ENCODE assay signal across 8 cellular contexts in genomic region chr12:754238-754816, GRCh38. TPM values are rescaled to one million over a fixed set of nuclear protein-coding genes. Genes with fewer than 3 reads are reported as not detected.
DNase-seq lines count a peak whose midpoint lies in the region; ATAC-seq and TF ChIP-seq lines count a peak whose summit lies in the region.

No MANE protein-coding gene starts in this region.

- ATAC-seq in activated B cell treated with CpG ODN at 0.5 μM for 24 hours (ENCODE audit: low read depth) (no peak), psoas muscle (no peak), HG02588 (IDR thresholded peaks at IDR 0.05; ENCODE audit: unreplicated experiment) (no peak)

- peak overlapping the region; percentile 93 for H3K4me3 Mint-ChIP-seq in activated B cell treated with CpG ODN at 0.5 μM for 24 hours

- no peaks in the 10 kb centered on the region for H3K9me3 ChIP-seq in psoas muscle

- no peaks in the 10 kb centered on the region for H3K27me3 Mint-ChIP-seq in activated B cell treated with CpG ODN at 0.5 μM for 24 hours

- TF ChIP-seq CTCF in AG09309 (IDR thresholded peaks at IDR 0.05; ENCODE audit: control insufficient read depth, insufficient read depth, low read depth, low read length, missing control alignments) = no peak
- TF ChIP-seq CTCF in activated B cell treated with CpG ODN at 0.5 μM for 24 hours (IDR thresholded peaks at IDR 0.05) = no peak
- no peak for TF ChIP-seq CTCF in psoas muscle (IDR thresholded peaks at IDR 0.05)

- 0 out of 2 replicates have a peak, but pooled peaks cover 2% of the 10 kb centered on the region for H3K27me3 ChIP-seq in H7 (ENCODE audit: control insufficient read depth, insufficient read depth, low read length)
- H3K27me3 ChIP-seq in psoas muscle (ENCODE audit: insufficient read depth in 3 of 3, low read length in 2 of 3) = no peaks in the 10 kb centered on the region

- no peaks in the 10 kb centered on the region for H3K36me3 ChIP-seq in H7 (replicated peaks; ENCODE audit: control insufficient read depth, insufficient read depth, low read length)
- H3K36me3 ChIP-seq in psoas muscle (ENCODE audit: insufficient read depth in 1 of 2, low read depth in 1 of 2) = no peaks in the 10 kb centered on the region

- DNase-seq in AG09309 (ENCODE audit: low read depth) (no peak), H7 (no peak), activated B cell treated with CpG ODN at 0.5 μM for 24 hours (no peak), germinal center (ENCODE audit: low spot score) (peak; percentile 7), psoas muscle (no peak), HuH-7.5 (ENCODE audit: low spot score) (no peak), SKM-1 treated with dmso at 0.1 percent for 144 hours (lab: John Stamatoyannopoulos, UW; ENCODE audit: unreplicated experiment) (no peak)

- CTCF ChIA-PET in activated B cell treated with CpG ODN at 0.5 μM for 24 hours (lab: Charles Lee) = interaction anchor here (1.0 to 6.2 kb wide), 5 partner anchors 20 to 178 kb away, joined by 3 to 87 read pairs (median 8); no protein-coding TSS in a partner anchor

- intact Hi-C loops in activated B cell treated with CpG ODN at 0.5 μM for 24 hours (cut with micrococcal nuclease) = loop anchor here (2.0 kb wide), 1 partner anchor 14 kb away; no protein-coding TSS in a partner anchor
- intact Hi-C loops in psoas muscle (cut with DNase I) = loop anchor here (5.0 to 10.0 kb wide), 4 partner anchors 37 to 190 kb away; partner anchors contain the start of gene RAD52 (in 1 of the 2)

- WGBS in psoas muscle, 3 donors = 0 to 1% (median 0%) methylated on average over 16 of the region's 16 CpGs

- peaks cover 47% of the 10 kb centered on the region for H3K4me1 ChIP-seq in psoas muscle

- POLR2A ChIA-PET in activated B cell treated with CpG ODN at 0.5 μM for 24 hours (lab: Charles Lee) = interaction anchor here (0.5 to 5.6 kb wide), 11 partner anchors 56 to 178 kb away, joined by 3 to 93 read pairs (median 7); no protein-coding TSS in a partner anchor

- H3K4me3 ChIP-seq in AG09309 (ENCODE audit: control insufficient read depth, low read depth, low read length) = peak overlapping the region; percentile 81
- peak overlapping the region; percentile 86 for H3K4me3 ChIP-seq in H7 (ENCODE audit: insufficient read depth, low read depth, low read length)
- peak overlapping the region; percentile 96 for H3K4me3 ChIP-seq in psoas muscle

- H3K27ac Mint-ChIP-seq in activated B cell treated with CpG ODN at 0.5 μM for 24 hours = peak overlapping the region; percentile 88

- H3K4me1 Mint-ChIP-seq in activated B cell treated with CpG ODN at 0.5 μM for 24 hours = peaks cover 41% of the 10 kb centered on the region

- H3K27ac ChIP-seq in psoas muscle = peak overlapping the region; percentile 95

- no peaks in the 10 kb centered on the region for H3K9me3 Mint-ChIP-seq in activated B cell treated with CpG ODN at 0.5 μM for 24 hours

- H3K36me3 Mint-ChIP-seq in activated B cell treated with CpG ODN at 0.5 μM for 24 hours (ENCODE audit: low read depth) = peaks cover 23% of the 10 kb centered on the region

RNA-seq across cellular contexts. Expression of gene WNK1, which starts 1.9 kb away (rescaled TPM):
- total RNA-seq in H7 (2014; rRNA removed; shearing (Covaris generic)) = 72.7 and 79.3 TPM in 2 replicates
- total RNA-seq in activated B cell treated with CpG ODN at 0.5 μM for 24 hours (142 and 155 TPM in 2 replicates), psoas muscle (100 to 1,000 TPM; 230 to 272 (median 245) TPM)
- 100 to 1,000 TPM in 1 of 3 donors, 10 to 100 TPM in 2; 40.7 to 142 (median 51.5) TPM for polyA plus RNA-seq in psoas muscle
